ENCODE assay signal across 11 cellular contexts in genomic region chr13:60230593-60230992, GRCh38.
DNase-seq lines count a peak whose midpoint lies in the region; ATAC-seq, FAIRE-seq and TF ChIP-seq lines count a peak whose summit lies in the region.
"Had no signal": no experiment of that assay in that cellular context is flagged by ENCODE, and none has a peak within 500 bp of the region (broad histone marks: within the 10 kb centered on the region; RNA-seq: fewer than 3 reads in every experiment).

No MANE protein-coding gene starts in this region.

- H2AFZ ChIP-seq in hepatocyte: no peak overlapping the region

- no peaks in the 10 kb centered on the region for H3K79me2 ChIP-seq in hepatocyte

- H3K9me3 ChIP-seq in KOPT-K1 (ENCODE audit: insufficient read depth, low read length, poor library complexity, severe bottlenecking) (no peaks in the 10 kb centered on the region), hepatocyte (ENCODE audit: low read depth) (no peaks in the 10 kb centered on the region)

- TF ChIP-seq POLR2A in GM12891 (IDR thresholded peaks at IDR 0.05; ENCODE audit: low read depth, low read length): no peak

- DNase-seq in GM12891 (ENCODE audit: insufficient read length, low spot score) (no peak), hepatocyte (ENCODE audit: low spot score) (peak; percentile 24), NCI-H1417 treated with DMSO at 0.1 percent for 48 hours (lab: John Stamatoyannopoulos, UW) (no peak), GM10248 (ENCODE audit: extremely low spot score) (no peak), H7 (no peak)
- DNase-seq: activated CD4-positive, alpha-beta T cell treated with anti-CD3 and anti-CD28 coated beads, Interleukin-2, amount 10 ng/mL, durations not matched to agents 24 days and 14 days; DMS53; NCI-H774 had no signal

- CTCF ChIA-PET in GM10248 (lab: Yijun Ruan, JAX): interaction anchor here (0.7 kb wide), 1 partner anchor 9 kb away, joined by 4 read pairs; no protein-coding TSS in a partner anchor

- ATAC-seq in GM21825 (IDR thresholded peaks at IDR 0.05; ENCODE audit: unreplicated experiment): peak; percentile 63
- no peak for ATAC-seq in GM19023 (IDR thresholded peaks at IDR 0.05; ENCODE audit: unreplicated experiment)

- no peak overlapping the region for H3K4me3 ChIP-seq in hepatocyte
- H3K4me3 ChIP-seq in H7 (ENCODE audit: insufficient read depth, low read depth, low read length): no peak overlapping the region

- no peaks in the 10 kb centered on the region for H3K36me3 ChIP-seq in KOPT-K1 (ENCODE audit: insufficient read depth, low read length)
- no peaks in the 10 kb centered on the region for H3K36me3 ChIP-seq in hepatocyte (replicated peaks; ENCODE audit: insufficient read depth, low read depth)
- no peaks in the 10 kb centered on the region for H3K36me3 ChIP-seq in H7 (replicated peaks; ENCODE audit: control insufficient read depth, insufficient read depth, low read length)

- peaks cover 10% of the 10 kb centered on the region for H3K4me1 ChIP-seq in hepatocyte (ENCODE audit: insufficient read depth)

- H3K27me3 ChIP-seq in hepatocyte (no peaks in the 10 kb centered on the region), H7 (ENCODE audit: control insufficient read depth, insufficient read depth, low read length) (no peaks in the 10 kb centered on the region)

- H3K4me2 ChIP-seq in hepatocyte: peak overlapping the region; percentile 47

- H3K9me2 ChIP-seq in hepatocyte (replicated peaks; ENCODE audit: insufficient read depth): no peaks in the 10 kb centered on the region

- POLR2A ChIA-PET in GM10248 (lab: Yijun Ruan, JAX): no interaction called here

- 10% methylated on average over 3 of the region's 3 CpGs for WGBS in hepatocyte (ENCODE audit: low lambda C conversion rate, missing lambda C conversion rate)

- no peaks in the 10 kb centered on the region for H4K20me1 ChIP-seq in hepatocyte (ENCODE audit: insufficient read depth, poor library complexity, severe bottlenecking)

- peak; percentile 20 for FAIRE-seq in GM12891 (lab: Jason Lieb, UNC)

- TF ChIP-seq CTCF in hepatocyte (IDR thresholded peaks at IDR 0.05; ENCODE audit: poor library complexity) (no peak), GM10248 (IDR thresholded peaks at IDR 0.05; ENCODE audit: control extremely low read depth, extremely low read depth, low read depth, missing control alignments) (no peak)

- H3K27ac ChIP-seq in KOPT-K1 (ENCODE audit: low read depth, low read length, poor library complexity, severe bottlenecking) (peak overlapping the region; percentile 16), hepatocyte (peak overlapping the region; percentile 26)

TF ChIP-seq in GM12891, 5 proteins besides CTCF, POLR2A, EP300 and RAD21:
- no peak for TF ChIP-seq TAF1 (IDR thresholded peaks at IDR 0.05; ENCODE audit: low read depth, low read length)
- TF ChIP-seq SPI1 (IDR thresholded peaks at IDR 0.05; ENCODE audit: low read depth, low read length): no peak
- no peak for TF ChIP-seq POLR2AphosphoS5 (IDR thresholded peaks at IDR 0.05; ENCODE audit: low read depth, low read length)
- TF ChIP-seq POU2F2 (IDR thresholded peaks at IDR 0.05; ENCODE audit: low read depth, low read length): no peak
- no peak for TF ChIP-seq PAX5 (IDR thresholded peaks at IDR 0.05; ENCODE audit: insufficient read depth, low read length, severe bottlenecking)
TF ChIP-seq in GM12891: peak in this region for 0.
